In genomic region chr9:127088724-127089615, GRCh38 we compare ENCODE assay signal across 17 cellular contexts. TPM values are rescaled to one million over a fixed set of nuclear protein-coding genes. Genes with fewer than 3 reads are reported as not detected.
DNase-seq lines count a peak whose midpoint lies in the region; ATAC-seq and TF ChIP-seq lines count a peak whose summit lies in the region.
"Had no signal": no experiment of that assay in that cellular context is flagged by ENCODE, and none has a peak within 500 bp of the region (broad histone marks: within the 10 kb centered on the region; RNA-seq: fewer than 3 reads in every experiment).

No MANE protein-coding gene starts in this region.

- no peaks in the 10 kb centered on the region for H3K27me3 ChIP-seq in esophagus muscularis mucosa
- H3K27me3 ChIP-seq in rectal smooth muscle tissue (ENCODE audit: control insufficient read depth, insufficient read depth, low read length) = no peaks in the 10 kb centered on the region
- H3K27me3 ChIP-seq in uterus = no peaks in the 10 kb centered on the region
- H3K27me3 ChIP-seq in colonic mucosa = no peaks in the 10 kb centered on the region
- H3K27me3 ChIP-seq: BLaER1 had no signal

- CTCF ChIA-PET in activated CD8-positive, alpha-beta memory T cell treated with anti-CD3 and anti-CD28 coated beads, Interleukin-2, amount 10 ng/mL, durations not matched to agents 7 days and 5 days (lab: Charles Lee) = no interaction called here

- TF ChIP-seq EP300 in esophagus muscularis mucosa (IDR thresholded peaks at IDR 0.05) = no peak

- WGBS in esophagus muscularis mucosa = 91% methylated on average over 24 of the region's 27 CpGs

- H3K9me3 ChIP-seq in esophagus muscularis mucosa (no peaks in the 10 kb centered on the region), uterus (no peaks in the 10 kb centered on the region), colonic mucosa (no peaks in the 10 kb centered on the region)
- H3K9me3 ChIP-seq: BLaER1 had no signal

- no peak overlapping the region for H3K9ac ChIP-seq in rectal smooth muscle tissue (ENCODE audit: low read length)
- no peak overlapping the region for H3K9ac ChIP-seq in colonic mucosa (ENCODE audit: low read depth in 2 of 2, low read length in 2 of 2)
- H3K9ac ChIP-seq: BLaER1 had no signal

- H3K27ac ChIP-seq in esophagus muscularis mucosa (replicated peaks in 1 of 4) (peak overlapping the region; percentile 57 to 63 (median 60)), rectal smooth muscle tissue (ENCODE audit: low read depth, low read length) (peak overlapping the region; percentile 49), uterus (peak overlapping the region; percentile 82), colonic mucosa (no peak overlapping the region)
- H3K27ac ChIP-seq: 22Rv1, BLaER1 had no signal

- TF ChIP-seq CTCF in esophagus muscularis mucosa (IDR thresholded peaks at IDR 0.05) (no peak), uterus (IDR thresholded peaks at IDR 0.05) (no peak), colonic mucosa (IDR thresholded peaks at IDR 0.05) (no peak)

- H3K4me1 Mint-ChIP-seq in activated CD8-positive, alpha-beta memory T cell treated with anti-CD3 and anti-CD28 coated beads, Interleukin-2, amount 10 ng/mL, durations not matched to agents 7 days and 5 days = no peaks in the 10 kb centered on the region

- no peak for ATAC-seq in activated CD8-positive, alpha-beta memory T cell treated with anti-CD3 and anti-CD28 coated beads, Interleukin-2, amount 10 ng/mL, durations not matched to agents 7 days and 5 days
- ATAC-seq: Panc1 had no signal

- H3K4me3 Mint-ChIP-seq in activated CD8-positive, alpha-beta memory T cell treated with anti-CD3 and anti-CD28 coated beads, Interleukin-2, amount 10 ng/mL, durations not matched to agents 7 days and 5 days = no peak overlapping the region

- H3K27me3 Mint-ChIP-seq in activated CD8-positive, alpha-beta memory T cell treated with anti-CD3 and anti-CD28 coated beads, Interleukin-2, amount 10 ng/mL, durations not matched to agents 7 days and 5 days = no peaks in the 10 kb centered on the region

- H3K27ac Mint-ChIP-seq in activated CD8-positive, alpha-beta memory T cell treated with anti-CD3 and anti-CD28 coated beads, Interleukin-2, amount 10 ng/mL, durations not matched to agents 7 days and 5 days = no peak overlapping the region

- TF ChIP-seq POLR2A in esophagus muscularis mucosa (IDR thresholded peaks at IDR 0.05; ENCODE audit: low read depth) (no peak), uterus (IDR thresholded peaks at IDR 0.05) (no peak)

- peaks cover 11 to 62% (median 45%) of the 10 kb centered on the region in 4 donors for H3K36me3 ChIP-seq in esophagus muscularis mucosa
- H3K36me3 ChIP-seq in rectal smooth muscle tissue (ENCODE audit: control insufficient read depth, insufficient read depth, low read length) = peaks cover 3% of the 10 kb centered on the region
- H3K36me3 ChIP-seq in uterus = no peaks in the 10 kb centered on the region
- H3K36me3 ChIP-seq in colonic mucosa = no peaks in the 10 kb centered on the region

- DNase-seq in activated CD8-positive, alpha-beta memory T cell treated with anti-CD3 and anti-CD28 coated beads, Interleukin-2, amount 50 U/mL, for 48 hours = peak; percentile 30
- DNase-seq in activated CD8-positive, alpha-beta memory T cell treated with anti-CD3 and anti-CD28 coated beads, Interleukin-2, amount 10 ng/mL, durations not matched to agents 7 days and 5 days = no peak
- DNase-seq in esophagus muscularis mucosa (ENCODE audit: extremely low spot score) (no peak), uterus (no peak), colonic mucosa (no peak), SK-N-DZ (ENCODE audit: low spot score) (no peak), NCI-H2107 (lab: John Stamatoyannopoulos, UW) (no peak)
- DNase-seq: DMS153, Kasumi-1, NCI-H187 treated with DMSO at 0.1 percent for 48 hours, NCI-H2171 treated with DMSO at 0.1 percent for 48 hours, NCI-H510A treated with DMSO at 0.1 percent for 48 hours, SHP77 had no signal

- peaks cover 9 to 25% (median 18%) of the 10 kb centered on the region in 4 donors for H3K4me1 ChIP-seq in esophagus muscularis mucosa
- no peaks in the 10 kb centered on the region for H3K4me1 ChIP-seq in rectal smooth muscle tissue (ENCODE audit: control insufficient read depth, insufficient read depth, low read length)
- peaks cover 0 to 6% of the 10 kb centered on the region in 2 donors for H3K4me1 ChIP-seq in uterus
- no peaks in the 10 kb centered on the region for H3K4me1 ChIP-seq in colonic mucosa

- no peak overlapping the region for H3K4me3 ChIP-seq in esophagus muscularis mucosa
- no peak overlapping the region for H3K4me3 ChIP-seq in rectal smooth muscle tissue (ENCODE audit: low read length)
- H3K4me3 ChIP-seq in uterus = no peak overlapping the region
- no peak overlapping the region for H3K4me3 ChIP-seq in colonic mucosa
- H3K4me3 ChIP-seq: BLaER1 had no signal

- no peaks in the 10 kb centered on the region for H3K36me3 Mint-ChIP-seq in activated CD8-positive, alpha-beta memory T cell treated with anti-CD3 and anti-CD28 coated beads, Interleukin-2, amount 10 ng/mL, durations not matched to agents 7 days and 5 days

- no peaks in the 10 kb centered on the region for H3K9me3 Mint-ChIP-seq in activated CD8-positive, alpha-beta memory T cell treated with anti-CD3 and anti-CD28 coated beads, Interleukin-2, amount 10 ng/mL, durations not matched to agents 7 days and 5 days (ENCODE audit: low read depth)

- intact Hi-C loops in esophagus muscularis mucosa (cut with DNase I) = no loop called here
- intact Hi-C loops in uterus (cut with DNase I; ENCODE audit: low total_unique reads) = no loop called here
- intact Hi-C loops in colonic mucosa (cut with DNase I) = no loop called here

RNA-seq across cellular contexts. Expression of gene ANGPTL2, which starts 33.5 kb away (rescaled TPM):
- not detected for total RNA-seq in activated CD8-positive, alpha-beta memory T cell treated with anti-CD3 and anti-CD28 coated beads, Interleukin-2, amount 10 ng/mL, durations not matched to agents 7 days and 5 days
- 10 to 100 TPM; 29.5 to 57.0 (median 41.3) TPM for total RNA-seq in esophagus muscularis mucosa
- total RNA-seq in uterus = 10 to 100 TPM; 10.2 to 65.3 (median 32.0) TPM
- 10 to 100 TPM in 1 of 2 donors, 1 to 10 TPM in 1; 2.7 to 15.1 TPM for total RNA-seq in colonic mucosa
- 6.2 and 8.2 TPM in 2 replicates for polyA plus RNA-seq in SK-N-DZ (2014; cell fraction: cytosol; rRNA removed)
- 3.3 and 4.0 TPM in 2 replicates for polyA plus RNA-seq in SK-N-DZ (2014; cell fraction: nucleus; rRNA removed)
